11 cellular contexts compared by ENCODE assay signal in genomic region chrX:152601848-152602616, GRCh38. TPM values are rescaled to one million over a fixed set of nuclear protein-coding genes. Genes with fewer than 3 reads are reported as not detected.
DNase-seq lines count a peak whose midpoint lies in the region; ATAC-seq and TF ChIP-seq lines count a peak whose summit lies in the region.
"Had no signal": no experiment of that assay in that cellular context is flagged by ENCODE, and none has a peak within 500 bp of the region (broad histone marks: within the 10 kb centered on the region; RNA-seq: fewer than 3 reads in every experiment).

No MANE protein-coding gene starts in this region.

- no peak overlapping the region for H3K4me3 Mint-ChIP-seq in CD14-positive monocyte

- no peaks in the 10 kb centered on the region for H3K9me3 ChIP-seq in DND-41 (ENCODE audit: insufficient read depth, low read length, severe bottlenecking)
- H3K9me3 ChIP-seq in right cardiac atrium (ENCODE audit: control insufficient read depth, low read length), result no peaks in the 10 kb centered on the region
- H3K9me3 ChIP-seq in psoas muscle, result no peaks in the 10 kb centered on the region

- no peaks in the 10 kb centered on the region for H3K36me3 Mint-ChIP-seq in CD14-positive monocyte

- no peaks in the 10 kb centered on the region for H3K79me2 ChIP-seq in DND-41 (ENCODE audit: insufficient read depth, low read length)

- intact Hi-C loops in CD14-positive monocyte (cut with micrococcal nuclease), result no loop called here
- intact Hi-C loops in right cardiac atrium (cut with DNase I), result no loop called here
- intact Hi-C loops in psoas muscle (cut with DNase I), result no loop called here

- no peak overlapping the region for H2AFZ ChIP-seq in DND-41 (ENCODE audit: low read depth, low read length)

- H3K4me3 ChIP-seq in DND-41 (ENCODE audit: low read depth in 1 of 2, low read length in 2 of 2), result no peak overlapping the region
- H3K4me3 ChIP-seq in right cardiac atrium (ENCODE audit: low read length), result no peak overlapping the region
- H3K4me3 ChIP-seq in psoas muscle, result no peak overlapping the region
- H3K4me3 ChIP-seq: lung had no signal

- DNase-seq in DND-41 (peak; percentile 4), H4 (ENCODE audit: low spot score) (peak; percentile 78), OCI-M1 (lab: John Stamatoyannopoulos, UW) (peak; percentile 26), iPS DF 19.7 (ENCODE audit: low read depth, low spot score) (peak; percentile 7), CD14-positive monocyte (ENCODE audit: low spot score) (no peak), right cardiac atrium (no peak), psoas muscle (no peak)

- no peak overlapping the region for H3K9ac ChIP-seq in DND-41 (ENCODE audit: low read depth, low read length)

- no peak overlapping the region for H3K4me2 ChIP-seq in DND-41 (ENCODE audit: insufficient read depth, low read length)

- no peaks in the 10 kb centered on the region for H4K20me1 ChIP-seq in DND-41 (ENCODE audit: insufficient read depth, low read length)

- H3K27me3 ChIP-seq in DND-41 (ENCODE audit: insufficient read depth, low read length, poor library complexity) (no peaks in the 10 kb centered on the region), right cardiac atrium (ENCODE audit: control insufficient read depth, insufficient read depth) (no peaks in the 10 kb centered on the region), psoas muscle (ENCODE audit: insufficient read depth in 3 of 3, low read length in 2 of 3) (no peaks in the 10 kb centered on the region)

- H3K4me1 ChIP-seq in DND-41 (ENCODE audit: insufficient read depth, low read length) (no peaks in the 10 kb centered on the region), right cardiac atrium (ENCODE audit: control insufficient read depth, insufficient read depth, low read length) (no peaks in the 10 kb centered on the region), psoas muscle (no peaks in the 10 kb centered on the region)

- ATAC-seq in DND-41 (ENCODE audit: insufficient read depth, low read depth) (no peak), right cardiac atrium (no peak), psoas muscle (no peak), GM21528 (IDR thresholded peaks at IDR 0.05; ENCODE audit: low FRiP score, unreplicated experiment) (no peak)

- peak overlapping the region in 1 of 7 donors; percentile 59 for H3K27ac Mint-ChIP-seq in CD14-positive monocyte

- H3K27me3 Mint-ChIP-seq in CD14-positive monocyte (ENCODE audit: low read depth in 3 of 3), result peaks cover 0 to 3% (median under 1%) of the 10 kb centered on the region in 3 donors

- peak; percentile 27 for TF ChIP-seq CTCF in DND-41 (IDR thresholded peaks at IDR 0.05; ENCODE audit: borderline replicate concordance, extremely low read depth, low read length, poor library complexity, severe bottlenecking)
- TF ChIP-seq CTCF in CD14-positive monocyte (IDR thresholded peaks at IDR 0.05), result no peak
- TF ChIP-seq CTCF in psoas muscle (IDR thresholded peaks at IDR 0.05), result no peak

- H3K36me3 ChIP-seq in DND-41 (ENCODE audit: insufficient read depth, low read length) (no peaks in the 10 kb centered on the region), psoas muscle (ENCODE audit: insufficient read depth in 1 of 2, low read depth in 1 of 2) (no peaks in the 10 kb centered on the region)

- 41% methylated on average over 6 of the region's 6 CpGs for WGBS in right cardiac atrium
- WGBS in psoas muscle, 3 donors, result 41 to 43% (median 43%) methylated on average over 6 of the region's 6 CpGs

- no peak overlapping the region for H3K27ac ChIP-seq in DND-41 (ENCODE audit: low read length)
- H3K27ac ChIP-seq in right cardiac atrium (ENCODE audit: low read length), result no peak overlapping the region
- H3K27ac ChIP-seq in psoas muscle, result no peak overlapping the region

- no peaks in the 10 kb centered on the region for H3K4me1 Mint-ChIP-seq in CD14-positive monocyte

- H3K9me3 Mint-ChIP-seq in CD14-positive monocyte, result peaks cover 0 to 5% (median 0%) of the 10 kb centered on the region in 7 donors

RNA-seq across cellular contexts. Expression of gene GABRQ, which starts 35.7 kb away (rescaled TPM):
- 5.9 and 6.1 TPM in 2 replicates for total RNA-seq in H4 (2014; rRNA removed; shearing (Covaris generic))
- polyA plus RNA-seq in CD14-positive monocyte (not detected), right cardiac atrium (not detected), psoas muscle (not detected)
- total RNA-seq in right cardiac atrium (not detected), psoas muscle (not detected)
- total RNA-seq: endothelial cell of umbilical vein, LHCN-M2 had no signal
- polyA plus RNA-seq: lung had no signal

Comparison
In these comparisons a context has a peak if more than half of its experiments do, and no peak if none do; other contexts are left out.
1. DNase-seq: peak in DND-41 (single experiment), H4 (single experiment), OCI-M1 (single experiment) and iPS DF 19.7 (single experiment); none in CD14-positive monocyte (single experiment), right cardiac atrium (0 of 3) and psoas muscle (0 of 2).